ENCODE assay signal across 8 cellular contexts in genomic region chr10:104045151-104046089, GRCh38. TPM values are rescaled to one million over a fixed set of nuclear protein-coding genes. Genes with fewer than 3 reads are reported as not detected.
DNase-seq lines count a peak whose midpoint lies in the region; ATAC-seq and TF ChIP-seq lines count a peak whose summit lies in the region.

No MANE protein-coding gene starts in this region.

- no peaks in the 10 kb centered on the region for H4K20me1 ChIP-seq in OCI-LY7 (ENCODE audit: insufficient read depth, low read length)

- TF ChIP-seq CTCF in OCI-LY7 (conservative IDR thresholded peaks at IDR 0.05; ENCODE audit: low read length) (0 out of 2 replicates have a peak, but pooled peaks have one; percentile 36), nephron (IDR thresholded peaks at IDR 0.05; ENCODE audit: unreplicated experiment in 3 of 3) (peak; percentile 61 to 68 (median 65))

- intact Hi-C loops in OCI-LY7 (cut with micrococcal nuclease; ENCODE audit: unreplicated experiment), result no loop called here

- CTCF ChIA-PET in OCI-LY7 (lab: Charles Lee; ENCODE audit: unreplicated experiment), result no interaction called here

- H3K27ac Mint-ChIP-seq in nephron, result no peak overlapping the region

- H2AFZ ChIP-seq in OCI-LY7 (ENCODE audit: low read length), result no peak overlapping the region

- H3K4me2 ChIP-seq in OCI-LY7 (ENCODE audit: low read length), result no peak overlapping the region

- H3K4me1 ChIP-seq in OCI-LY7 (ENCODE audit: insufficient read depth, low read length, poor library complexity, severe bottlenecking), result no peaks in the 10 kb centered on the region

- no peak overlapping the region for H3K4me3 Mint-ChIP-seq in nephron

- ATAC-seq in GM18868 (IDR thresholded peaks at IDR 0.05; ENCODE audit: unreplicated experiment), result no peak

- no peak overlapping the region for H3K4me3 ChIP-seq in OCI-LY7 (ENCODE audit: low read depth, low read length, poor library complexity, severe bottlenecking)

- no TSS peak for BruUV-seq in OCI-LY7 (replicated peaks; lab: Mats Ljungman, UMichigan)

- DNase-seq in A172 (ENCODE audit: low spot score), result peak; percentile 86
- peak; percentile 52 for DNase-seq in GM04504 (ENCODE audit: low read depth)
- no peak for DNase-seq in OCI-LY7 (ENCODE audit: low spot score)
- DNase-seq in erythroblast (lab: John Stamatoyannopoulos, UW), result peak; percentile 12 to 16
- DNase-seq in activated gamma-delta T cell (lab: John Stamatoyannopoulos, UW), result no peak
- no peak for DNase-seq in NK-92 treated with Interleukin-12 subunit alpha and Interleukin-12 subunit beta, amount 100 ng/mL, for 24 hours (lab: John Stamatoyannopoulos, UW)

- no peak for TF ChIP-seq POLR2A in erythroblast (IDR thresholded peaks at IDR 0.05; ENCODE audit: low read length)

- H3K36me3 ChIP-seq in OCI-LY7 (ENCODE audit: insufficient read depth, low read length), result no peaks in the 10 kb centered on the region

- H3K79me2 ChIP-seq in OCI-LY7 (ENCODE audit: insufficient read depth, low read depth, low read length), result no peaks in the 10 kb centered on the region

- no peaks in the 10 kb centered on the region for H3K36me3 Mint-ChIP-seq in nephron (ENCODE audit: low read depth)

- no peaks in the 10 kb centered on the region for H3K9me3 ChIP-seq in OCI-LY7 (ENCODE audit: low read length)

- H3K27me3 Mint-ChIP-seq in nephron (ENCODE audit: low read depth), result peaks cover 24% of the 10 kb centered on the region

- POLR2A ChIA-PET in OCI-LY7 (lab: Charles Lee), result no interaction called here

- H3K9me2 ChIP-seq in OCI-LY7 (ENCODE audit: insufficient read depth, low read length), result no peaks in the 10 kb centered on the region

- H3K9me3 Mint-ChIP-seq in nephron, result no peaks in the 10 kb centered on the region

- no peak overlapping the region for H3K27ac ChIP-seq in OCI-LY7 (ENCODE audit: low read depth, low read length, poor library complexity, severe bottlenecking)

- peaks cover 5% of the 10 kb centered on the region for H3K4me1 Mint-ChIP-seq in nephron

RNA-seq across cellular contexts. Expression of gene COL17A1, which starts 40.3 kb away (rescaled TPM):
- total RNA-seq in A172 (2014; rRNA removed; shearing (Covaris generic)), result 0.79 and 2.4 TPM in 2 replicates
- not detected in 2 replicates for total RNA-seq in OCI-LY7 (2014; rRNA removed; shearing (Covaris generic))
- 0.15 and 0.17 TPM in 2 replicates for total RNA-seq in OCI-LY7 (2022)

Comparison
In these comparisons a context has a peak if more than half of its experiments do, and no peak if none do; other contexts are left out.
1. DNase-seq: peak in A172 (single experiment), GM04504 (single experiment) and erythroblast (2 of 2); none in OCI-LY7 (single experiment), activated gamma-delta T cell (single experiment) and NK-92 treated with Interleukin-12 subunit alpha and Interleukin-12 subunit beta, amount 100 ng/mL, for 24 hours (single experiment).